Comparison of ENCODE assay signal across 11 cellular contexts in the genomic region with DNA sequence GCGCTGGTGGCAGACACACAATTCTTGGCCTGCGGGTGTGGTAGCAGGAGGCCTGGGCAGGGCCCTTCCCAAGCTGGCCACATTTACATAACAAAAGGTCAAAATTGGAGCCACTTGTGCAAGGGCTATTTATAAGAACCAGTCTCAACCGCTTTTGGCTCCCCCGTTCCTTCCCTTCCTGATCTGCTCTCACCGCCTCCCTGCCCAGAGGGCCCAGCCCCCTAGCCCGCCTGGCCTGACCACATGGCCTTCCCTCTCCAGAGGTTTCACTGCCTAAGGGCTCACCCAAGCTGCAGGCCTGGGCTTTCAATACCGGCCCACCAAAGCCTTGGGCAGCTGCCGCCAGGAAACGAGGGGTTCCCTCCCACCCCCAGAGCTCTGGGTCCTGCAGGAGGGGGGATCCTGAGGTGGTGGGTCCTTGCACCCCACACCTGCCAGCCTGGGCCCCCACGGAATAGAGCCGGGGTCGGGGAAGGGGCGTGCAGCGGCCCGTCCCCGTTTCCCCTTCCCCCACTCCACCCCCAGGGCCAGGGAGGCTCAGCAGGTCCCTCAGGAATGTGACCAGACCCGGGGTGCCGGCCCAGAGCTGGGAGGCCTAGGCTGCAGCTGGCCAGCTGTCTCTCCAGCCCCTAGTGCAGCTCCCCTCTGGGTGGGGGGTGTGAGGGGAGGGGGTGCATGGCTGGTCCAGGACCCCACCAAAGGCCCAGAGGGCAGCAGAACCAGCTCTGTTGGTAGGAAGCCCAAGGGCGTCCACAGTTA. TPM values are rescaled to one million over a fixed set of nuclear protein-coding genes. Genes with fewer than 3 reads are reported as not detected.
A peak's percentile ranks its signal among the peaks of the same experiment; 100 is the strongest.
DNase-seq lines count a peak whose midpoint lies in the region; ATAC-seq and TF ChIP-seq lines count a peak whose summit lies in the region.
"Not testable (repeated sequence)": the region's sequence is repeated elsewhere in the genome, so short reads cannot be mapped to it uniquely, and the experiment has no call there.
"Had no signal": no experiment of that assay in that cellular context is flagged by ENCODE, and none has a peak within 500 bp of the region (broad histone marks: within the 10 kb centered on the region; RNA-seq: fewer than 3 reads in every experiment).

No MANE protein-coding gene starts in this region.

- not testable (repeated sequence) for H3K4me1 ChIP-seq in GM23338 (ENCODE audit: insufficient read depth); cardiac muscle cell (ENCODE audit: low read depth); lower lobe of right lung; upper lobe of right lung

- not testable (repeated sequence) for H3F3A ChIP-seq in GM23338 (replicated peaks; ENCODE audit: low read depth)

- not testable (repeated sequence) for TF ChIP-seq CTCF in GM23338 (conservative IDR thresholded peaks at IDR 0.05; ENCODE audit: low read depth in 2 of 2); cardiac muscle cell (IDR thresholded peaks at IDR 0.05; ENCODE audit: low read depth, low read length); lower lobe of right lung (IDR thresholded peaks at IDR 0.05); upper lobe of right lung (IDR thresholded peaks at IDR 0.05)

- not testable (repeated sequence) for H3K4me2 ChIP-seq in GM23338

- not testable (repeated sequence) for DNase-seq in GM23338 (ENCODE audit: low spot score); cardiac muscle cell (ENCODE audit: low read depth in 1 of 2, low spot score in 1 of 2); left ventricle myocardium superior; lower lobe of right lung; sciatic nerve (ENCODE audit: low spot score); upper lobe of right lung

- not testable (repeated sequence) for H3K36me3 Mint-ChIP-seq in GM23338 (ENCODE audit: low read depth)

- H3K4me1 Mint-ChIP-seq in GM23338, result not testable (repeated sequence)

- H3K9me2 ChIP-seq in GM23338 (ENCODE audit: insufficient read depth), result not testable (repeated sequence)

- not testable (repeated sequence) for H3K27ac Mint-ChIP-seq in GM23338

- peak; percentile 70 for ATAC-seq in GM23338
- peak; percentile 36 for ATAC-seq in esophagus mucosa
- peak; percentile 78 for ATAC-seq in left ventricle myocardium superior
- ATAC-seq in lower lobe of right lung, result peak; percentile 68 to 81
- ATAC-seq in sciatic nerve, result peak; percentile 82
- peak; percentile 79 for ATAC-seq in upper lobe of right lung

- H3K4me3 ChIP-seq in GM23338, cardiac muscle cell, lower lobe of right lung, upper lobe of right lung: not testable (repeated sequence)

- H3K4me3 Mint-ChIP-seq in GM23338, result not testable (repeated sequence)

- H3K9me3 Mint-ChIP-seq in GM23338, result not testable (repeated sequence)

- not testable (repeated sequence) for H3K27me3 Mint-ChIP-seq in GM23338 (ENCODE audit: insufficient read depth, low read depth, poor library complexity)

- H3K36me3 ChIP-seq in GM23338 (ENCODE audit: insufficient read depth); cardiac muscle cell; lower lobe of right lung; upper lobe of right lung: not testable (repeated sequence)

- intact Hi-C loops in left ventricle myocardium superior (cut with micrococcal nuclease); lower lobe of right lung (cut with DNase I); sciatic nerve (cut with DNase I); upper lobe of right lung (cut with DNase I): not testable (repeated sequence)

- not testable (repeated sequence) for H3K27ac ChIP-seq in GM23338 (ENCODE audit: low read depth); lower lobe of right lung; upper lobe of right lung
- H3K27ac ChIP-seq in cardiac muscle cell, result peak overlapping the region; percentile 57

- not testable (repeated sequence) for H3K9me3 ChIP-seq in cardiac muscle cell (ENCODE audit: low read depth); lower lobe of right lung; upper lobe of right lung

- not testable (repeated sequence) for H3K79me2 ChIP-seq in GM23338 (replicated peaks; ENCODE audit: insufficient read depth)

- not testable (repeated sequence) for H4K20me1 ChIP-seq in GM23338 (replicated peaks; ENCODE audit: insufficient read depth)

- H2AFZ ChIP-seq in GM23338, result not testable (repeated sequence)

- H3K27me3 ChIP-seq in GM23338 (ENCODE audit: insufficient read depth); cardiac muscle cell; lower lobe of right lung (ENCODE audit: low read depth); upper lobe of right lung: not testable (repeated sequence)

RNA-seq across cellular contexts. Expression of a gene that starts 25.4 kb away (rescaled TPM):
- total RNA-seq in GM23338 (2014; rRNA removed; shearing (Covaris generic)), result 3.6 and 26.3 TPM in 2 replicates
- 5.3 and 8.3 TPM in 2 replicates for polyA plus RNA-seq in GM23338 (2016; fragmentation: Nextera tagmentation; extraction: Ambion mirVana)
- 3.0 TPM for total RNA-seq in esophagus mucosa
- total RNA-seq in cardiac muscle cell, result 8.1 and 14.3 TPM in 2 replicates
- polyA plus RNA-seq in cardiac muscle cell, result 19.2 and 24.2 TPM in 2 replicates
- 0.59 TPM for total RNA-seq in left ventricle myocardium superior
- total RNA-seq in lower lobe of right lung, result 7.6 TPM
- 0.80 TPM for total RNA-seq in sciatic nerve
- 2.1 TPM for total RNA-seq in upper lobe of right lung
- total RNA-seq: H4 had no signal

RNA-seq across cellular contexts. Expression of a gene that starts 35.1 kb away (rescaled TPM):
- total RNA-seq in GM23338 (2014; rRNA removed; shearing (Covaris generic)), result not detected in 2 replicates
- polyA plus RNA-seq in GM23338 (2016; fragmentation: Nextera tagmentation; extraction: Ambion mirVana), result not detected in 2 replicates
- not detected for total RNA-seq in esophagus mucosa
- total RNA-seq in cardiac muscle cell, result 1.2 TPM in 2 replicates
- polyA plus RNA-seq in cardiac muscle cell, result 2.2 and 5.9 TPM in 2 replicates
- not detected for total RNA-seq in left ventricle myocardium superior
- total RNA-seq in lower lobe of right lung, result 8.0 TPM
- not detected for total RNA-seq in sciatic nerve
- total RNA-seq in upper lobe of right lung, result 13.1 TPM
- total RNA-seq: Caco-2, H4 had no signal
- polyA plus RNA-seq: A549, BJ had no signal

RNA-seq across cellular contexts. Expression of a gene that starts 58.7 kb away (rescaled TPM):
- 0.47 and 0.52 TPM in 2 replicates for total RNA-seq in GM23338 (2014; rRNA removed; shearing (Covaris generic))
- polyA plus RNA-seq in GM23338 (2016; fragmentation: Nextera tagmentation; extraction: Ambion mirVana) (0.09 and 0.10 TPM in 2 replicates), cardiac muscle cell (0.60 and 1.4 TPM in 2 replicates)
- total RNA-seq in esophagus mucosa (0.04 TPM), cardiac muscle cell (3.1 and 4.1 TPM in 2 replicates), left ventricle myocardium superior (0.20 TPM), lower lobe of right lung (1.6 TPM), sciatic nerve (0.27 TPM), upper lobe of right lung (0.87 TPM)
- total RNA-seq: Caco-2 had no signal
